18 cellular contexts compared by ENCODE assay signal in genomic region chr5:77758141-77758938, GRCh38. TPM values are rescaled to one million over a fixed set of nuclear protein-coding genes. Genes with fewer than 3 reads are reported as not detected.
A peak's percentile ranks its signal among the peaks of the same experiment; 100 is the strongest.
DNase-seq lines count a peak whose midpoint lies in the region; ATAC-seq and TF ChIP-seq lines count a peak whose summit lies in the region.
"Had no signal": no experiment of that assay in that cellular context is flagged by ENCODE, and none has a peak within 500 bp of the region (broad histone marks: within the 10 kb centered on the region; RNA-seq: fewer than 3 reads in every experiment).

No MANE protein-coding gene starts in this region.

- H2BK5ac ChIP-seq in mesendoderm (ENCODE audit: low read length) = peak overlapping the region; percentile 70

- no peak overlapping the region for H3K18ac ChIP-seq in mesendoderm (ENCODE audit: low read length)

- TF ChIP-seq CTCF in epithelial cell of proximal tubule (conservative IDR thresholded peaks at IDR 0.05; ENCODE audit: low read depth, low read length) (no peak), gastrocnemius medialis (IDR thresholded peaks at IDR 0.05 in 4 of 5, conservative IDR thresholded peaks at IDR 0.05 in 1 of 5) (no peak)

- H2BK120ac ChIP-seq in mesendoderm (ENCODE audit: low read depth, low read length) = no peak overlapping the region

- H3K36me3 ChIP-seq in adipocyte (ENCODE audit: control insufficient read depth, insufficient read depth, low read length, severe bottlenecking) = peaks cover 8% of the 10 kb centered on the region
- no peaks in the 10 kb centered on the region for H3K36me3 ChIP-seq in mesendoderm (ENCODE audit: control insufficient read depth, insufficient read depth, low read length)
- no peaks in the 10 kb centered on the region for H3K36me3 ChIP-seq in gastrocnemius medialis

- no peak for DNase-seq in adipocyte (ENCODE audit: low read depth)
- DNase-seq in epithelial cell of proximal tubule (ENCODE audit: low read depth) = no peak
- peak; percentile 23 for DNase-seq in mesendoderm
- DNase-seq in ureter (ENCODE audit: low spot score) = peak; percentile 52
- no peak for DNase-seq in gastrocnemius medialis
- DNase-seq: CD4-positive, alpha-beta T cell; DMS153; MV-4-11; NCI-H2029 treated with DMSO at 0.1 percent for 48 hours; NCI-H226; NCI-H510A treated with DMSO at 0.1 percent for 48 hours; NCI-H774; NK-92 treated with Interleukin-12 subunit alpha and Interleukin-12 subunit beta, amount 100 ng/mL, for 24 hours; SJCRH30 had no signal

- H3K4me3 ChIP-seq in adipocyte (ENCODE audit: low read length) = no peak overlapping the region
- peak overlapping the region; percentile 28 for H3K4me3 ChIP-seq in epithelial cell of proximal tubule (ENCODE audit: low read depth, low read length)
- no peak overlapping the region for H3K4me3 ChIP-seq in mesendoderm (ENCODE audit: low read length)
- no peak overlapping the region for H3K4me3 ChIP-seq in gastrocnemius medialis
- H3K4me3 ChIP-seq: SJCRH30 had no signal

- H3K9ac ChIP-seq in adipocyte (ENCODE audit: low read length) = peak overlapping the region; percentile 6
- no peak overlapping the region for H3K9ac ChIP-seq in mesendoderm (ENCODE audit: low read length)

- H3K4me2 ChIP-seq in mesendoderm (ENCODE audit: low read length) = no peak overlapping the region

- intact Hi-C loops in gastrocnemius medialis (cut with DNase I; ENCODE audit: low total_unique reads) = no loop called here

- WGBS in mesendoderm (ENCODE audit: extremely low coverage, insufficient coverage, low lambda C conversion rate) = no CpG with 5 or more reads among the region's 10 CpGs

- no peak overlapping the region for H3K4ac ChIP-seq in mesendoderm (ENCODE audit: low read depth, low read length)

- H3K27ac ChIP-seq in mesendoderm (ENCODE audit: low read depth, low read length) (peak overlapping the region; percentile 47), gastrocnemius medialis (no peak overlapping the region)
- H3K27ac ChIP-seq: SJCRH30 had no signal

- H3K23ac ChIP-seq in mesendoderm (ENCODE audit: low read length) = no peak overlapping the region

- no peak for ATAC-seq in HG03342 (IDR thresholded peaks at IDR 0.05; ENCODE audit: unreplicated experiment)
- ATAC-seq in GM21526 (IDR thresholded peaks at IDR 0.05; ENCODE audit: low FRiP score, unreplicated experiment) = no peak
- ATAC-seq in gastrocnemius medialis = no peak
- ATAC-seq: HCT116, Panc1 had no signal

- H3K79me1 ChIP-seq in mesendoderm (ENCODE audit: low read length) = peaks cover 18% of the 10 kb centered on the region

- H4K5ac ChIP-seq in mesendoderm (ENCODE audit: low read length) = no peak overlapping the region

- H3K56ac ChIP-seq in mesendoderm (ENCODE audit: low read length) = peak overlapping the region; percentile 56

- no peak for TF ChIP-seq POLR2A in gastrocnemius medialis (IDR thresholded peaks at IDR 0.05)

- H3K4me1 ChIP-seq in adipocyte (ENCODE audit: control insufficient read depth, insufficient read depth, low read length) (peaks cover 18% of the 10 kb centered on the region), mesendoderm (ENCODE audit: control insufficient read depth, low read depth, low read length) (peaks cover 6% of the 10 kb centered on the region), gastrocnemius medialis (peaks cover 9 to 12% of the 10 kb centered on the region in 2 donors)
- H3K4me1 ChIP-seq: SJCRH30 had no signal

- no peak overlapping the region for H2AK5ac ChIP-seq in mesendoderm (ENCODE audit: low read length)

- no peak overlapping the region for H4K8ac ChIP-seq in mesendoderm (ENCODE audit: low read depth, low read length)

- H3K27me3 ChIP-seq in adipocyte (replicated peaks; ENCODE audit: control insufficient read depth, insufficient read depth, low read length) (no peaks in the 10 kb centered on the region), mesendoderm (ENCODE audit: insufficient read depth, low read length, poor library complexity) (no peaks in the 10 kb centered on the region), gastrocnemius medialis (no peaks in the 10 kb centered on the region)
- H3K27me3 ChIP-seq: SJCRH30 had no signal

- no peak overlapping the region for H2BK15ac ChIP-seq in mesendoderm (replicated peaks; ENCODE audit: low read depth)

- in situ Hi-C loops in gastrocnemius medialis (cut with MboI; ENCODE audit: low sequenced_read_pairs in 4 of 4) = no loop called here

- no peaks in the 10 kb centered on the region for H3K9me3 ChIP-seq in adipocyte (ENCODE audit: control insufficient read depth, low read length)
- H3K9me3 ChIP-seq in gastrocnemius medialis = no peaks in the 10 kb centered on the region

- peaks cover 65% of the 10 kb centered on the region for H3K79me2 ChIP-seq in mesendoderm (ENCODE audit: control insufficient read depth, insufficient read depth, low read length)

RNA-seq across cellular contexts. Expression of gene TBCA, which starts 17.8 kb away (rescaled TPM):
- total RNA-seq in epithelial cell of proximal tubule (259 and 362 TPM in 2 replicates), ureter (133 TPM), gastrocnemius medialis (100 to 1,000 TPM in 1 of 4 donors, 10 to 100 TPM in 3; 63.7 to 106 (median 88.1) TPM)
- 1,122 TPM for polyA plus RNA-seq in mesendoderm (2013, experiment 1 of 2)
- polyA plus RNA-seq in mesendoderm (2013, experiment 2 of 2) = 1,116 TPM

Comparison
In these comparisons a context has a peak if more than half of its experiments do, and no peak if none do; other contexts are left out.
1. DNase-seq: peak in mesendoderm (single experiment) and ureter (single experiment); none in adipocyte (single experiment), epithelial cell of proximal tubule (single experiment) and gastrocnemius medialis (0 of 2).